In genomic region chr19:6772866-6773322, GRCh38 we compare ENCODE assay signal across 10 cellular contexts. TPM values are rescaled to one million over a fixed set of nuclear protein-coding genes. Genes with fewer than 3 reads are reported as not detected.
DNase-seq lines count a peak whose midpoint lies in the region; ATAC-seq, FAIRE-seq and TF ChIP-seq lines count a peak whose summit lies in the region.
"Had no signal": no experiment of that assay in that cellular context is flagged by ENCODE, and none has a peak within 500 bp of the region (broad histone marks: within the 10 kb centered on the region; RNA-seq: fewer than 3 reads in every experiment).

No MANE protein-coding gene starts in this region.

- CTCF ChIA-PET in CD8-positive, alpha-beta T cell (lab: Charles Lee) = interaction anchor here (0.8 to 2.0 kb wide), 8 partner anchors 11 to 90 kb away, joined by 3 to 9 read pairs (median 3); no protein-coding TSS in a partner anchor

- H3K27ac ChIP-seq in CD8-positive, alpha-beta T cell (ENCODE audit: low read depth, low read length) = peak overlapping the region; percentile 84
- H3K27ac ChIP-seq in neutrophil = peak overlapping the region; percentile 95

- H3K36me3 ChIP-seq in CD8-positive, alpha-beta T cell (ENCODE audit: insufficient read depth, low read length) = no peaks in the 10 kb centered on the region
- peaks cover 22% of the 10 kb centered on the region for H3K36me3 ChIP-seq in neutrophil

- peaks cover 39% of the 10 kb centered on the region for H3K36me3 Mint-ChIP-seq in CD8-positive, alpha-beta T cell
- peaks cover 19% of the 10 kb centered on the region for H3K36me3 Mint-ChIP-seq in activated naive CD8-positive, alpha-beta T cell

- peak overlapping the region; percentile 87 for H3K4me3 Mint-ChIP-seq in CD8-positive, alpha-beta T cell
- peak overlapping the region; percentile 88 for H3K4me3 Mint-ChIP-seq in activated naive CD8-positive, alpha-beta T cell

- POLR2A ChIA-PET in CD8-positive, alpha-beta T cell (lab: Charles Lee) = interaction anchor here (0.5 to 4.1 kb wide), 16 partner anchors 9 to 589 kb away, joined by 3 to 36 read pairs (median 4); partner anchors contain the start of gene GPR108

- H3K27me3 Mint-ChIP-seq in CD8-positive, alpha-beta T cell (ENCODE audit: low read depth) = no peaks in the 10 kb centered on the region
- no peaks in the 10 kb centered on the region for H3K27me3 Mint-ChIP-seq in activated naive CD8-positive, alpha-beta T cell

- H3K27me3 ChIP-seq in CD8-positive, alpha-beta T cell (ENCODE audit: insufficient read depth, low read length) = no peaks in the 10 kb centered on the region
- H3K27me3 ChIP-seq in neutrophil = no peaks in the 10 kb centered on the region

- peaks cover 55% of the 10 kb centered on the region for H3K4me1 Mint-ChIP-seq in CD8-positive, alpha-beta T cell (ENCODE audit: low read depth)
- peaks cover 47% of the 10 kb centered on the region for H3K4me1 Mint-ChIP-seq in activated naive CD8-positive, alpha-beta T cell (ENCODE audit: low read depth)

- FAIRE-seq in H54 (lab: Jason Lieb, UNC) = no peak
- FAIRE-seq: HTR-8/SVneo, RCC 7860 had no signal

- no peaks in the 10 kb centered on the region for H3K9me3 ChIP-seq in CD8-positive, alpha-beta T cell (ENCODE audit: low read length)
- H3K9me3 ChIP-seq in neutrophil = no peaks in the 10 kb centered on the region

- no peaks in the 10 kb centered on the region for H3K9me3 Mint-ChIP-seq in CD8-positive, alpha-beta T cell
- H3K9me3 Mint-ChIP-seq in activated naive CD8-positive, alpha-beta T cell (ENCODE audit: low read depth) = no peaks in the 10 kb centered on the region

- no peak for ATAC-seq in CD8-positive, alpha-beta T cell
- ATAC-seq in GM21619 (IDR thresholded peaks at IDR 0.05; ENCODE audit: unreplicated experiment) = peak; percentile 8
- ATAC-seq in HG02973 (IDR thresholded peaks at IDR 0.05; ENCODE audit: unreplicated experiment) = no peak

- TF ChIP-seq POLR2A in H54 (IDR thresholded peaks at IDR 0.05; ENCODE audit: low read depth, low read length) = no peak

- TF ChIP-seq CTCF in CD8-positive, alpha-beta T cell (IDR thresholded peaks at IDR 0.05) = no peak
- TF ChIP-seq CTCF in neutrophil (IDR thresholded peaks at IDR 0.05) = no peak

- peaks cover 36% of the 10 kb centered on the region for H3K4me1 ChIP-seq in CD8-positive, alpha-beta T cell (ENCODE audit: insufficient read depth, low read length)
- H3K4me1 ChIP-seq in neutrophil (ENCODE audit: control insufficient read depth in 1 of 2, insufficient read depth in 1 of 2, low read depth in 1 of 2, low read length in 1 of 2) = peaks cover 68 to 75% of the 10 kb centered on the region in 2 experiments

- DNase-seq in CD8-positive, alpha-beta T cell = no peak
- DNase-seq in H54 (ENCODE audit: insufficient read length, low spot score) = no peak
- DNase-seq in NCI-H2029 treated with DMSO at 0.1 percent for 48 hours (lab: John Stamatoyannopoulos, UW) = no peak
- no peak for DNase-seq in NCI-H1930 (lab: John Stamatoyannopoulos, UW)

- intact Hi-C loops in CD8-positive, alpha-beta T cell (cut with DNase I, micrococcal nuclease) = loop anchor here (1.0 to 2.0 kb wide), 4 partner anchors 16 to 140 kb away; partner anchors contain the start of gene GPR108 (in 1 of the 2)

- peak overlapping the region; percentile 94 for H3K27ac Mint-ChIP-seq in CD8-positive, alpha-beta T cell
- peak overlapping the region; percentile 96 for H3K27ac Mint-ChIP-seq in activated naive CD8-positive, alpha-beta T cell

- peak overlapping the region; percentile 100 for H3K4me3 ChIP-seq in CD8-positive, alpha-beta T cell (ENCODE audit: low read depth, low read length)
- H3K4me3 ChIP-seq in neutrophil (ENCODE audit: low read depth in 1 of 2, low read length in 1 of 2) = peak overlapping the region; percentile 99 to 100

RNA-seq across cellular contexts. Expression of gene VAV1, which starts 0.4 kb away (rescaled TPM):
- total RNA-seq in CD8-positive, alpha-beta T cell = 10 to 100 TPM; 68.3 to 75.5 TPM

RNA-seq across cellular contexts. Expression of gene SH2D3A, which starts 5.7 kb away (rescaled TPM):
- total RNA-seq in CD8-positive, alpha-beta T cell = 10 to 100 TPM; 33.5 to 38.8 TPM

RNA-seq across cellular contexts. Expression of gene TRIP10, which starts 33.4 kb away (rescaled TPM):
- 1 to 10 TPM; 1.1 to 1.7 TPM for total RNA-seq in CD8-positive, alpha-beta T cell

RNA-seq across cellular contexts. Expression of gene GPR108, which starts 35.5 kb away (rescaled TPM):
- total RNA-seq in CD8-positive, alpha-beta T cell = 10 to 100 TPM; 31.9 to 33.1 TPM

RNA-seq across cellular contexts. Expression of gene C3, which starts 52.4 kb away (rescaled TPM):
- total RNA-seq in CD8-positive, alpha-beta T cell = not detected
